Comparison of ENCODE assay signal across 8 cellular contexts in genomic region chr14:80726211-80726610, GRCh38.
"Had no signal": no experiment of that assay in that cellular context is flagged by ENCODE, and none has a peak within 500 bp of the region (broad histone marks: within the 10 kb centered on the region; RNA-seq: fewer than 3 reads in every experiment).

No MANE protein-coding gene starts in this region.

- H3K4me3 ChIP-seq: GM23248, GM23338 had no signal

- ATAC-seq: GM23338, HCT116 had no signal

- DNase-seq: GM23248, GOT3, H7, H9, HCEC 1CT, HFFc6 had no signal
